8 cellular contexts compared by ENCODE assay signal in the genomic region with DNA sequence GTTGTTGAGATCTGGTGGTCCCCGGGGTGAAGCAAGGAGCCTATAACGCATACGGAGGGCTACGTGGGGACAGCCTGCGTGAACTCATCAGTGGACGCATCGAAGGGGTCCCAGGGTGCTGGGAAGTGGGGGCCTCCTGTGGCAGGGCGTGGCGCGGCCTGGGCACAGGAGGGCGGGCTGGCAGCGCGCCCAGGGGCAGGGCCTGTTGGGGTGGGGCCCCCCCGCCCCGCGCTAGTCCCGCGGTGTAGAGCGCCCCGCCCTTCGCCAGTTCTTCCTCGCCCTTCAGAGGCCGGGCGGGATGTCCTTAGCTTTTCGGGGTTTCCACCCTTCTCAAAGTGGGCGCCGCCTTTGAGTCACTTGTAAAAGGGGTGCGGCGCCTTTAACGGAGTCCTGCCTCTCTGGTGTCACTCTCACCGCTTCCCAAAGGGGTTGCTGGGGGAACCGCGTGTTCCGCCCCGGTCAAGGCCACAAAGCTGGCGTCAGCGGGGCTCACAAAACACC. TPM values are rescaled to one million over a fixed set of nuclear protein-coding genes. Genes with fewer than 3 reads are reported as not detected.
A peak's percentile ranks its signal among the peaks of the same experiment; 100 is the strongest.
DNase-seq lines count a peak whose midpoint lies in the region; ATAC-seq, FAIRE-seq and TF ChIP-seq lines count a peak whose summit lies in the region.

No MANE protein-coding gene starts in this region.

- peaks cover 15% of the 10 kb centered on the region for H3K9me3 Mint-ChIP-seq in nephron

- H3K9me3 ChIP-seq in A549 (no peaks in the 10 kb centered on the region), esophagus (ENCODE audit: control insufficient read depth in 2 of 2, insufficient read depth in 1 of 2, low read depth in 1 of 2, low read length in 1 of 2) (no peaks in the 10 kb centered on the region), tibial nerve (no peaks in the 10 kb centered on the region)

- H3K27ac Mint-ChIP-seq in nephron = no peak overlapping the region

- ATAC-seq in A549 (peak; percentile 72 to 79), GM18867 (IDR thresholded peaks at IDR 0.05; ENCODE audit: unreplicated experiment) (peak; percentile 71), HG03108 (IDR thresholded peaks at IDR 0.05; ENCODE audit: unreplicated experiment) (peak; percentile 69)

- peak; percentile 21; the same call in 1 of the 2 replicates for TF ChIP-seq POLR2A in A549 (IDR thresholded peaks at IDR 0.05; ENCODE audit: low read length)
- TF ChIP-seq POLR2A in tibial nerve (IDR thresholded peaks at IDR 0.05) = peak in 1 of 2 donors; percentile 37

- peak overlapping the region; percentile 86 for H3K4me3 ChIP-seq in A549
- peak overlapping the region; percentile 50 to 74 for H3K4me3 ChIP-seq in esophagus (ENCODE audit: low read depth in 1 of 2, low read length in 2 of 2)
- H3K4me3 ChIP-seq in tibial nerve = peak overlapping the region; percentile 52 to 70 (median 55)

- H3K4me1 Mint-ChIP-seq in nephron = peaks cover 6% of the 10 kb centered on the region

- H3K36me3 ChIP-seq in esophagus (ENCODE audit: control insufficient read depth in 2 of 2, insufficient read depth in 2 of 2, low read length in 1 of 2) = peaks cover 0 to 9% of the 10 kb centered on the region in 2 donors
- peaks cover 0 to 36% (median 0%) of the 10 kb centered on the region in 3 donors for H3K36me3 ChIP-seq in tibial nerve

- peak overlapping the region; percentile 96 to 98 for H3K27ac ChIP-seq in A549
- H3K27ac ChIP-seq in esophagus (ENCODE audit: low read depth in 2 of 2, low read length in 1 of 2) = peak overlapping the region; percentile 94 to 96
- H3K27ac ChIP-seq in tibial nerve = peak overlapping the region; percentile 83 to 95 (median 88)

- 0% methylated on average over 11 of the region's 37 CpGs for WGBS in A549 (ENCODE audit: missing lambda C conversion rate)
- 0 to 26% methylated on average over 16 to 37 of the region's 37 CpGs for WGBS in esophagus, 2 donors
- WGBS in tibial nerve, 2 donors = 0 to 60% methylated on average over 13 to 37 of the region's 37 CpGs

- TF ChIP-seq CTCF in A549 (IDR thresholded peaks at IDR 0.05) (no peak), nephron (IDR thresholded peaks at IDR 0.05; ENCODE audit: unreplicated experiment in 3 of 3) (no peak), tibial nerve (IDR thresholded peaks at IDR 0.05) (no peak)

- peak overlapping the region; percentile 70 to 82 (median 81) for H3K4me3 Mint-ChIP-seq in nephron

- peak; percentile 59 for FAIRE-seq in A549 (lab: Jason Lieb, UNC)

- peaks cover 11% of the 10 kb centered on the region for H3K36me3 Mint-ChIP-seq in nephron (ENCODE audit: low read depth)

- peaks cover 26% of the 10 kb centered on the region for H3K27me3 Mint-ChIP-seq in nephron (ENCODE audit: low read depth)

- DNase-seq in A549 (ENCODE audit: low read depth in 1 of 2, low spot score in 1 of 2) (peak in 1 of 2 experiments; percentile 72), NCI-H748 (lab: John Stamatoyannopoulos, UW; ENCODE audit: unreplicated experiment) (peak; percentile 72), tibial nerve (ENCODE audit: low spot score in 2 of 2) (peak; percentile 55)
- DNase-seq in activated CD8-positive, alpha-beta memory T cell treated with anti-CD3 and anti-CD28 coated beads, Interleukin-2, amount 50 U/mL, for 48 hours = peak; percentile 79

- TF ChIP-seq RAD21 in A549 (conservative IDR thresholded peaks at IDR 0.05 in 1 of 2, IDR thresholded peaks at IDR 0.05 in 1 of 2) = no peak

- CTCF ChIA-PET in A549 (lab: Yijun Ruan, JAX) = interaction anchor here (0.8 to 1.2 kb wide), 2 partner anchors 9 to 13 kb away, joined by 3 to 4 read pairs; no protein-coding TSS in a partner anchor

- H3K27me3 ChIP-seq in esophagus (ENCODE audit: control insufficient read depth in 1 of 2, insufficient read depth in 2 of 2, low read length in 2 of 2) (no peaks in the 10 kb centered on the region), tibial nerve (no peaks in the 10 kb centered on the region)

- H3K4me2 ChIP-seq in A549 = peak overlapping the region; percentile 88

- H3K4me1 ChIP-seq in A549 = peaks cover 31% of the 10 kb centered on the region; the same call in 2 of the 3 replicates
- peaks cover 0 to 4% of the 10 kb centered on the region in 2 donors for H3K4me1 ChIP-seq in esophagus (ENCODE audit: control insufficient read depth in 2 of 2, insufficient read depth in 2 of 2, low read length in 1 of 2)
- peaks cover 0 to 13% (median 2%) of the 10 kb centered on the region in 4 donors for H3K4me1 ChIP-seq in tibial nerve

- TF ChIP-seq EP300 in A549 (IDR thresholded peaks at IDR 0.05) (no peak), tibial nerve (IDR thresholded peaks at IDR 0.05) (peak; percentile 35 to 54)

- POLR2A ChIA-PET in A549 (lab: Yijun Ruan, JAX) = interaction anchor here (0.7 to 1.8 kb wide), 4 partner anchors 9 to 19 kb away, joined by 3 to 7 read pairs (median 4); no protein-coding TSS in a partner anchor

TF ChIP-seq in A549, 52 proteins besides CTCF, POLR2A, EP300 and RAD21 (continues in another document):
- TF ChIP-seq EHF (CRISPR knock-in tag; IDR thresholded peaks at IDR 0.05) (0 out of 2 replicates have a peak, but pooled peaks have one; percentile 40), HOXB5 (CRISPR knock-in tag; IDR thresholded peaks at IDR 0.05) (0 out of 2 replicates have a peak, but pooled peaks have one; percentile 28), HOXA7 (CRISPR knock-in tag; IDR thresholded peaks at IDR 0.05) (0 out of 2 replicates have a peak, but pooled peaks have one; percentile 76)
- TF ChIP-seq, protein P1, sequence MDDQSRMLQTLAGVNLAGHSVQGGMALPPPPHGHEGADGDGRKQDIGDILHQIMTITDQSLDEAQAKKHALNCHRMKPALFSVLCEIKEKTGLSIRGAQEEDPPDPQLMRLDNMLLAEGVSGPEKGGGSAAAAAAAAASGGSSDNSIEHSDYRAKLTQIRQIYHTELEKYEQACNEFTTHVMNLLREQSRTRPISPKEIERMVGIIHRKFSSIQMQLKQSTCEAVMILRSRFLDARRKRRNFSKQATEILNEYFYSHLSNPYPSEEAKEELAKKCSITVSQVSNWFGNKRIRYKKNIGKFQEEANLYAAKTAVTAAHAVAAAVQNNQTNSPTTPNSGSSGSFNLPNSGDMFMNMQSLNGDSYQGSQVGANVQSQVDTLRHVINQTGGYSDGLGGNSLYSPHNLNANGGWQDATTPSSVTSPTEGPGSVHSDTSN (IDR thresholded peaks at IDR 0.05) = peak; percentile 54; the same call in 1 of the 2 replicates
- TF ChIP-seq, protein P2, sequence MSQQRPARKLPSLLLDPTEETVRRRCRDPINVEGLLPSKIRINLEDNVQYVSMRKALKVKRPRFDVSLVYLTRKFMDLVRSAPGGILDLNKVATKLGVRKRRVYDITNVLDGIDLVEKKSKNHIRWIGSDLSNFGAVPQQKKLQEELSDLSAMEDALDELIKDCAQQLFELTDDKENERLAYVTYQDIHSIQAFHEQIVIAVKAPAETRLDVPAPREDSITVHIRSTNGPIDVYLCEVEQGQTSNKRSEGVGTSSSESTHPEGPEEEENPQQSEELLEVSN (IDR thresholded peaks at IDR 0.05; ENCODE audit: borderline replicate concordance, low read depth) = peak; percentile 32; the same call in 1 of the 2 replicates
- TF ChIP-seq, protein P3, sequence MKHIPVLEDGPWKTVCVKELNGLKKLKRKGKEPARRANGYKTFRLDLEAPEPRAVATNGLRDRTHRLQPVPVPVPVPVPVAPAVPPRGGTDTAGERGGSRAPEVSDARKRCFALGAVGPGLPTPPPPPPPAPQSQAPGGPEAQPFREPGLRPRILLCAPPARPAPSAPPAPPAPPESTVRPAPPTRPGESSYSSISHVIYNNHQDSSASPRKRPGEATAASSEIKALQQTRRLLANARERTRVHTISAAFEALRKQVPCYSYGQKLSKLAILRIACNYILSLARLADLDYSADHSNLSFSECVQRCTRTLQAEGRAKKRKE (CRISPR knock-in tag; IDR thresholded peaks at IDR 0.05; ENCODE audit: low read depth) = no peak

RNA-seq across cellular contexts. Expression of a gene that starts 0.6 kb away (rescaled TPM):
- polyA plus RNA-seq in A549 (2011; rRNA removed) (209 and 277 TPM in 2 replicates), A549 (2017; fragmentation: RNase III; extraction: RNeasy Plus Mini Kit Qiagen cat#74134 plus additional on column Dnase treatment) (162 to 168 TPM (median 164 TPM) in 3 replicates), esophagus (100 to 1,000 TPM; 267 to 453 TPM)
- 406 and 428 TPM in 2 replicates for polyA plus RNA-seq in A549 (2012; cell fraction: cytosol; rRNA removed)
- 165 and 236 TPM in 2 replicates for polyA plus RNA-seq in A549 (2012; cell fraction: nucleus; rRNA removed)
- polyA minus RNA-seq in A549 (2011; rRNA and poly(A)+ RNA removed) = 267 and 271 TPM in 2 replicates
- 10 to 100 TPM; 22.0 to 34.7 (median 31.5) TPM for total RNA-seq in tibial nerve

RNA-seq across cellular contexts. Expression of a gene that starts 9.8 kb away (rescaled TPM):
- polyA plus RNA-seq in A549 (2011; rRNA removed) (1.1 and 1.2 TPM in 2 replicates), A549 (2017; fragmentation: RNase III; extraction: RNeasy Plus Mini Kit Qiagen cat#74134 plus additional on column Dnase treatment) (2.2 to 3.0 TPM (median 2.5 TPM) in 3 replicates), esophagus (1 to 10 TPM; 6.0 to 6.3 TPM)
- polyA plus RNA-seq in A549 (2012; cell fraction: cytosol; rRNA removed) = 2.7 and 4.2 TPM in 2 replicates
- polyA plus RNA-seq in A549 (2012; cell fraction: nucleus; rRNA removed) = 4.6 and 6.8 TPM in 2 replicates
- 0.41 and 1.8 TPM in 2 replicates for polyA minus RNA-seq in A549 (2011; rRNA and poly(A)+ RNA removed)
- total RNA-seq in tibial nerve = 1 to 10 TPM; 1.7 to 8.1 (median 2.3) TPM

RNA-seq across cellular contexts. Expression of a gene that starts 13.8 kb away (rescaled TPM):
- polyA plus RNA-seq in A549 (2011; rRNA removed) (7.9 and 9.3 TPM in 2 replicates), A549 (2017; fragmentation: RNase III; extraction: RNeasy Plus Mini Kit Qiagen cat#74134 plus additional on column Dnase treatment) (12.9 to 14.1 TPM (median 14.0 TPM) in 3 replicates), esophagus (10 to 100 TPM; 12.2 to 14.2 TPM)
- polyA plus RNA-seq in A549 (2012; cell fraction: cytosol; rRNA removed) = 16.9 and 23.0 TPM in 2 replicates
- 54.4 and 68.6 TPM in 2 replicates for polyA plus RNA-seq in A549 (2012; cell fraction: nucleus; rRNA removed)
- 10.3 and 17.7 TPM in 2 replicates for polyA minus RNA-seq in A549 (2011; rRNA and poly(A)+ RNA removed)
- total RNA-seq in tibial nerve = 10 to 100 TPM; 18.2 to 32.4 (median 24.4) TPM

RNA-seq across cellular contexts. Expression of a gene that starts 27.7 kb away (rescaled TPM):
- polyA plus RNA-seq in A549 (2011; rRNA removed) = 1.3 and 1.7 TPM in 2 replicates
- 1.5 and 1.6 TPM in 2 replicates for polyA plus RNA-seq in A549 (2012; cell fraction: cytosol; rRNA removed)
- polyA plus RNA-seq in A549 (2012; cell fraction: nucleus; rRNA removed) = 2.1 and 2.6 TPM in 2 replicates
- polyA plus RNA-seq in A549 (2017; fragmentation: RNase III; extraction: RNeasy Plus Mini Kit Qiagen cat#74134 plus additional on column Dnase treatment) = 3.3 to 4.0 TPM (median 3.8 TPM) in 3 replicates
- polyA minus RNA-seq in A549 (2011; rRNA and poly(A)+ RNA removed) = 1.1 and 1.3 TPM in 2 replicates
- polyA plus RNA-seq in esophagus = under 1 TPM; 0.75 to 0.79 TPM
- total RNA-seq in tibial nerve = 1 to 10 TPM; 3.1 to 9.9 (median 7.7) TPM

RNA-seq across cellular contexts. Expression of a gene that starts 48.8 kb away (rescaled TPM):
- polyA plus RNA-seq in A549 (2011; rRNA removed) (34.4 and 40.7 TPM in 2 replicates), A549 (2017; fragmentation: RNase III; extraction: RNeasy Plus Mini Kit Qiagen cat#74134 plus additional on column Dnase treatment) (22.0 to 24.9 TPM (median 24.1 TPM) in 3 replicates), esophagus (10 to 100 TPM in 1 of 2 donors, 1 to 10 TPM in 1; 7.3 to 18.1 TPM)
- 32.5 and 34.5 TPM in 2 replicates for polyA plus RNA-seq in A549 (2012; cell fraction: cytosol; rRNA removed)
- 28.8 and 30.2 TPM in 2 replicates for polyA plus RNA-seq in A549 (2012; cell fraction: nucleus; rRNA removed)
- 21.1 and 22.8 TPM in 2 replicates for polyA minus RNA-seq in A549 (2011; rRNA and poly(A)+ RNA removed)
- total RNA-seq in tibial nerve = 10 to 100 TPM; 28.8 to 38.8 (median 36.1) TPM
